Comparison of ENCODE assay signal across 14 cellular contexts in the genomic region with DNA sequence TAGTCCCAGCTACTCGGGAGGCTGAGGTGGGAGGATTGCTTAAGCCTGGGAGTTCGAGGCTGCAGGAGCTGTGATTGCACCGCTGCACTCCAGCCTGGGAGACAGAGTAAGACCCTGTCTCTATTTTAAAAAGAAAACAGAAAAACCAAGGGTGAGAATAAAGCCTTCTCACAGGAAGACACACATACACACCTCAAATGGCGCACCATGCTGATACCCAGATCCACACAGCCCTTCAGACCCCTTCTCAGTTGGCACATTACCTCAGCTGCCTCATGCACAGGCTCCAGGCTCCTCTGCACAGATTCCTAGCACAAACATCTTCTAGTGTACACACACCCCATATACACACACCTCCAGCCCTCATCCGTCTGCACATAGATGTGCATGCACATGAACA. TPM values are rescaled to one million over a fixed set of nuclear protein-coding genes. Genes with fewer than 3 reads are reported as not detected.
DNase-seq lines count a peak whose midpoint lies in the region; ATAC-seq, FAIRE-seq and TF ChIP-seq lines count a peak whose summit lies in the region.
"Had no signal": no experiment of that assay in that cellular context is flagged by ENCODE, and none has a peak within 500 bp of the region (broad histone marks: within the 10 kb centered on the region; RNA-seq: fewer than 3 reads in every experiment).

No MANE protein-coding gene starts in this region.

- POLR2A ChIA-PET in CD8-positive, alpha-beta T cell (lab: Charles Lee): no interaction called here
- POLR2A ChIA-PET in GM12878 (lab: Charles Lee): interaction anchor here (0.6 to 14.3 kb wide), 3 partner anchors 18 to 36 kb away, joined by 3 to 141 read pairs (median 50); no protein-coding TSS in a partner anchor

- H3K4me1 ChIP-seq in CD8-positive, alpha-beta T cell (ENCODE audit: insufficient read depth, low read length): peaks cover 71% of the 10 kb centered on the region
- H3K4me1 ChIP-seq in GM12878 (ENCODE audit: control insufficient read depth, insufficient read depth, low read length) (peaks cover 81% of the 10 kb centered on the region), osteoblast (ENCODE audit: insufficient read depth, low read length) (peaks cover 2% of the 10 kb centered on the region), colonic mucosa (no peaks in the 10 kb centered on the region)

- H3K9me3 Mint-ChIP-seq in CD8-positive, alpha-beta T cell: no peaks in the 10 kb centered on the region

- peak; percentile 41 for FAIRE-seq in GM12891 (lab: Jason Lieb, UNC)
- no peak for FAIRE-seq in GM12878 (lab: Jason Lieb, UNC)

- SMC1A ChIA-PET in GM12878 (lab: Charles Lee; ENCODE audit: uncharacterized antibody, unreplicated experiment): interaction anchor here (10.4 kb wide), 1 partner anchor 30 kb away, joined by 66 read pairs; no protein-coding TSS in a partner anchor

- peak overlapping the region; percentile 32 for H3K27ac Mint-ChIP-seq in CD8-positive, alpha-beta T cell

- no peaks in the 10 kb centered on the region for H3K36me3 Mint-ChIP-seq in CD8-positive, alpha-beta T cell

- TF ChIP-seq EP300 in GM12878 (IDR thresholded peaks at IDR 0.05; ENCODE audit: borderline replicate concordance in 1 of 2, control insufficient read depth in 1 of 2, low read depth in 2 of 2, low read length in 2 of 2): no peak

- no peaks in the 10 kb centered on the region for H3K36me3 ChIP-seq in CD8-positive, alpha-beta T cell (ENCODE audit: insufficient read depth, low read length)
- peaks cover 0 to 2% of the 10 kb centered on the region in 2 experiments; a peak in 1 of 4 replicates for H3K36me3 ChIP-seq in GM12878 (ENCODE audit: control insufficient read depth in 2 of 2, insufficient read depth in 2 of 2, low read length in 1 of 2)
- H3K36me3 ChIP-seq in osteoblast (ENCODE audit: insufficient read depth, low read length): no peaks in the 10 kb centered on the region
- H3K36me3 ChIP-seq in brain microvascular endothelial cell (replicated peaks): no peaks in the 10 kb centered on the region
- no peaks in the 10 kb centered on the region for H3K36me3 ChIP-seq in colonic mucosa
- H3K36me3 ChIP-seq: BE2C, HAP-1 had no signal

- peak overlapping the region; percentile 46 for H3K27ac ChIP-seq in CD8-positive, alpha-beta T cell (ENCODE audit: low read depth, low read length)
- H3K27ac ChIP-seq in GM12878 (ENCODE audit: control insufficient read depth, insufficient read depth): peak overlapping the region; percentile 85
- H3K27ac ChIP-seq in osteoblast (ENCODE audit: low read depth, low read length): no peak overlapping the region
- no peak overlapping the region for H3K27ac ChIP-seq in brain microvascular endothelial cell
- no peak overlapping the region for H3K27ac ChIP-seq in colonic mucosa

- peak overlapping the region; percentile 76 for H3K9ac ChIP-seq in GM12878 (ENCODE audit: control insufficient read depth, insufficient read depth, low read length)
- no peak overlapping the region for H3K9ac ChIP-seq in colonic mucosa (ENCODE audit: low read depth in 2 of 2, low read length in 2 of 2)

- CTCF ChIA-PET in CD8-positive, alpha-beta T cell (lab: Charles Lee): interaction anchor here (1.1 to 1.7 kb wide), 2 partner anchors 18 to 35 kb away, joined by 4 to 5 read pairs; no protein-coding TSS in a partner anchor
- CTCF ChIA-PET in GM12878 (lab: Yijun Ruan, JAX): interaction anchor here (1.0 to 17.2 kb wide), 4 partner anchors 19 to 42 kb away, joined by 3 to 208 read pairs (median 14); a partner anchor contains a TSS

- in situ Hi-C loops in GM12878 (cut with MboI): no loop called here
- in situ Hi-C loops in brain microvascular endothelial cell (cut with HindIII; ENCODE audit: low pct_ligation_motif_present, low sequenced_read_pairs): no loop called here

- no peak overlapping the region for H2AFZ ChIP-seq in GM12878 (ENCODE audit: control insufficient read depth, low read depth, low read length)
- H2AFZ ChIP-seq in osteoblast (ENCODE audit: low read length): no peak overlapping the region

- no peak for TF ChIP-seq CTCF in CD8-positive, alpha-beta T cell (IDR thresholded peaks at IDR 0.05)
- TF ChIP-seq CTCF in GM12878 (IDR thresholded peaks at IDR 0.05 in 2 of 3, conservative IDR thresholded peaks at IDR 0.05 in 1 of 3; ENCODE audit: control insufficient read depth in 2 of 3, extremely low read depth in 1 of 3, insufficient read depth in 1 of 3, low read depth in 3 of 3, low read length in 3 of 3) (no peak), osteoblast (IDR thresholded peaks at IDR 0.05; ENCODE audit: extremely low read depth, low read depth, low read length) (no peak), brain microvascular endothelial cell (IDR thresholded peaks at IDR 0.05; ENCODE audit: low read depth, low read length, missing control alignments) (no peak), colonic mucosa (IDR thresholded peaks at IDR 0.05) (no peak)

- intact Hi-C loops in CD8-positive, alpha-beta T cell (cut with DNase I, micrococcal nuclease): no loop called here
- intact Hi-C loops in GM12878 (cut with micrococcal nuclease; ENCODE audit: unreplicated experiment) (no loop called here), colonic mucosa (cut with DNase I) (no loop called here)

- no peak for ATAC-seq in CD8-positive, alpha-beta T cell
- ATAC-seq in GM12878: no peak

- no peak for TF ChIP-seq POLR2A in GM12891 (IDR thresholded peaks at IDR 0.05; ENCODE audit: low read depth, low read length)
- no peak for TF ChIP-seq POLR2A in GM12878 (IDR thresholded peaks at IDR 0.05; ENCODE audit: low read depth, low read length)

- 97% methylated on average over 5 of the region's 5 CpGs for WGBS in GM12878 (ENCODE audit: insufficient coverage, insufficient replicate concordance, low lambda C conversion rate, missing lambda C conversion rate)

- H3K4me2 ChIP-seq in GM12878 (ENCODE audit: control insufficient read depth, insufficient read depth): peak overlapping the region; percentile 47
- no peak overlapping the region for H3K4me2 ChIP-seq in osteoblast (ENCODE audit: insufficient read depth, low read length)

- H4K20me1 ChIP-seq in GM12878 (ENCODE audit: control insufficient read depth, insufficient read depth) (no peaks in the 10 kb centered on the region), osteoblast (ENCODE audit: insufficient read depth, low read length) (no peaks in the 10 kb centered on the region)

- peaks cover 46% of the 10 kb centered on the region for H3K4me1 Mint-ChIP-seq in CD8-positive, alpha-beta T cell (ENCODE audit: low read depth)

- TF ChIP-seq RAD21 in GM12878 (IDR thresholded peaks at IDR 0.05; ENCODE audit: insufficient read depth, low read depth, low read length): no peak

- H3K27me3 Mint-ChIP-seq in CD8-positive, alpha-beta T cell (ENCODE audit: low read depth): no peaks in the 10 kb centered on the region

- H3K79me2 ChIP-seq in GM12878 (ENCODE audit: control insufficient read depth, insufficient read depth, low read length): peaks cover 39% of the 10 kb centered on the region
- no peaks in the 10 kb centered on the region for H3K79me2 ChIP-seq in osteoblast (ENCODE audit: insufficient read depth, low read length)

- no peaks in the 10 kb centered on the region for H3K9me3 ChIP-seq in CD8-positive, alpha-beta T cell (ENCODE audit: low read length)
- no peaks in the 10 kb centered on the region for H3K9me3 ChIP-seq in GM12878 (replicated peaks; ENCODE audit: control insufficient read depth, insufficient read depth, low read length)
- H3K9me3 ChIP-seq in osteoblast (ENCODE audit: low read depth, low read length): no peaks in the 10 kb centered on the region
- no peaks in the 10 kb centered on the region for H3K9me3 ChIP-seq in colonic mucosa
- H3K9me3 ChIP-seq: BE2C, HAP-1 had no signal

- H3K4me3 ChIP-seq in CD8-positive, alpha-beta T cell (ENCODE audit: low read depth, low read length): no peak overlapping the region
- H3K4me3 ChIP-seq in GM12878 (0 out of 2 replicates have a peak overlapping the region, but pooled peaks have one; percentile 93), osteoblast (ENCODE audit: insufficient read depth, low read length) (no peak overlapping the region), brain microvascular endothelial cell (ENCODE audit: low read depth, low read length) (no peak overlapping the region), colonic mucosa (no peak overlapping the region)
- H3K4me3 ChIP-seq: HAP-1 had no signal

- RAD21 ChIA-PET in GM12878 (lab: Charles Lee; ENCODE audit: unreplicated experiment): interaction anchor here (14.6 to 17.1 kb wide), 2 partner anchors 18 to 37 kb away, joined by 183 to 211 read pairs; no protein-coding TSS in a partner anchor

- no TSS peak for BruUV-seq in GM12878 (replicated peaks; lab: Mats Ljungman, UMichigan)

- peak overlapping the region; percentile 1 for H3K4me3 Mint-ChIP-seq in CD8-positive, alpha-beta T cell

- no peak for DNase-seq in CD8-positive, alpha-beta T cell
- no peak for DNase-seq in GM12891 (ENCODE audit: insufficient read length, low spot score)
- DNase-seq in GM12878 (ENCODE audit: low read depth, low spot score): no peak
- DNase-seq in osteoblast (ENCODE audit: insufficient read length, low spot score, missing footprints): peak; percentile 4
- DNase-seq in NCI-H226: no peak
- no peak for DNase-seq in brain microvascular endothelial cell
- no peak for DNase-seq in colonic mucosa
- DNase-seq: BE2C, NCI-H1417 treated with DMSO at 0.1 percent for 48 hours, NCI-H2029 treated with DMSO at 0.1 percent for 48 hours, NCI-H524 treated with DMSO at 0.1 percent for 48 hours had no signal

- H3K27me3 ChIP-seq in CD8-positive, alpha-beta T cell (ENCODE audit: insufficient read depth, low read length): no peaks in the 10 kb centered on the region
- H3K27me3 ChIP-seq in GM12878 (replicated peaks in 1 of 2; ENCODE audit: control insufficient read depth in 2 of 2, insufficient read depth in 2 of 2, low read length in 1 of 2) (no peaks in the 10 kb centered on the region), osteoblast (ENCODE audit: insufficient read depth, low read length) (no peaks in the 10 kb centered on the region), brain microvascular endothelial cell (replicated peaks) (no peaks in the 10 kb centered on the region), colonic mucosa (no peaks in the 10 kb centered on the region)
- H3K27me3 ChIP-seq: BE2C had no signal

RNA-seq across cellular contexts. Expression of a gene that starts 7.9 kb away (rescaled TPM):
- total RNA-seq in CD8-positive, alpha-beta T cell: 1 to 10 TPM; 1.4 to 2.5 TPM
- polyA plus RNA-seq in GM12891 (2012; ENCODE audit: low read depth, missing spikeins): 57.1 TPM
- total RNA-seq in GM12878 (2013; cell fraction: nucleolus; rRNA removed): 199 and 205 TPM in 2 replicates
- 97.3 and 105 TPM in 2 replicates for total RNA-seq in GM12878 (2014; rRNA removed)
- total RNA-seq in GM12878 (2014; rRNA removed; fragmentation: Illumina TruSeq; extraction: Trizol): 53.3 and 54.3 TPM in 2 replicates
- total RNA-seq in GM12878 (2021): 80.2 and 83.8 TPM in 2 replicates
- 34.5 TPM for polyA plus RNA-seq in GM12878 (2011; ENCODE audit: low read depth)
- 129 and 193 TPM in 2 replicates for polyA plus RNA-seq in GM12878 (2011; rRNA removed)
- 212 and 255 TPM in 2 replicates for polyA plus RNA-seq in GM12878 (2011; cell fraction: cytosol; rRNA removed)
- polyA plus RNA-seq in GM12878 (2011; cell fraction: nucleus; rRNA removed): 826 and 1,005 TPM in 2 replicates
- 59.3 and 73.9 TPM in 2 replicates for polyA plus RNA-seq in GM12878 (2012)
- 59.5 and 80.8 TPM in 2 replicates for polyA plus RNA-seq in GM12878 (2014; fragmentation: Illumina TruSeq; extraction: Trizol)
- 10 to 100 TPM; 10.9 to 13.1 TPM for polyA plus RNA-seq in GM12878 (2014; fragmentation: Nextera tagmentation; extraction: Ambion mirVana)
- polyA plus RNA-seq in GM12878 (2014; rRNA removed): 108 and 127 TPM in 2 replicates
- polyA plus RNA-seq in GM12878 (2016; fragmentation: Nextera tagmentation; extraction: Ambion mirVana): 10 to 100 TPM; 60.1 to 68.6 TPM
- polyA minus RNA-seq in GM12878 (2011; rRNA and poly(A)+ RNA removed): 91.0 and 144 TPM in 2 replicates
- 35.3 and 38.5 TPM in 2 replicates for polyA minus RNA-seq in GM12878 (2011; cell fraction: cytosol; rRNA and poly(A)+ RNA removed)
- 102 and 127 TPM in 2 replicates for polyA minus RNA-seq in GM12878 (2011; cell fraction: nucleus; rRNA and poly(A)+ RNA removed)
- total RNA-seq in osteoblast: 0.29 and 0.36 TPM in 2 replicates
- 1 to 10 TPM; 1.4 to 2.0 TPM for total RNA-seq in colonic mucosa
- total RNA-seq: G401, HT1080 had no signal

RNA-seq across cellular contexts. Expression of a gene that starts 23.1 kb away (rescaled TPM):
- 10 to 100 TPM; 19.5 to 21.1 TPM for total RNA-seq in CD8-positive, alpha-beta T cell
- polyA plus RNA-seq in GM12891 (2012; ENCODE audit: low read depth, missing spikeins): 6.8 TPM
- total RNA-seq in GM12878 (2013; cell fraction: nucleolus; rRNA removed): 19.7 and 22.3 TPM in 2 replicates
- total RNA-seq in GM12878 (2014; rRNA removed): 1.1 and 2.0 TPM in 2 replicates
- 0.85 and 1.1 TPM in 2 replicates for total RNA-seq in GM12878 (2014; rRNA removed; fragmentation: Illumina TruSeq; extraction: Trizol)
- 10.6 and 13.0 TPM in 2 replicates for total RNA-seq in GM12878 (2021)
- polyA plus RNA-seq in GM12878 (2011; ENCODE audit: low read depth): 2.3 TPM
- polyA plus RNA-seq in GM12878 (2011; rRNA removed): 1.1 and 1.2 TPM in 2 replicates
- 1.3 and 1.6 TPM in 2 replicates for polyA plus RNA-seq in GM12878 (2011; cell fraction: cytosol; rRNA removed)
- polyA plus RNA-seq in GM12878 (2011; cell fraction: nucleus; rRNA removed): 7.1 and 10.9 TPM in 2 replicates
- 4.1 and 6.0 TPM in 2 replicates for polyA plus RNA-seq in GM12878 (2012)
- 1.3 and 1.9 TPM in 2 replicates for polyA plus RNA-seq in GM12878 (2014; fragmentation: Illumina TruSeq; extraction: Trizol)
- under 1 TPM; 0.21 to 0.26 TPM for polyA plus RNA-seq in GM12878 (2014; fragmentation: Nextera tagmentation; extraction: Ambion mirVana)
- polyA plus RNA-seq in GM12878 (2014; rRNA removed): 5.3 and 7.4 TPM in 2 replicates
- polyA plus RNA-seq in GM12878 (2016; fragmentation: Nextera tagmentation; extraction: Ambion mirVana): 1 to 10 TPM; 1.4 to 2.0 TPM
- 2.3 and 2.4 TPM in 2 replicates for polyA minus RNA-seq in GM12878 (2011; rRNA and poly(A)+ RNA removed)
- polyA minus RNA-seq in GM12878 (2011; cell fraction: cytosol; rRNA and poly(A)+ RNA removed): 2.8 and 4.8 TPM in 2 replicates
- 3.5 and 4.5 TPM in 2 replicates for polyA minus RNA-seq in GM12878 (2011; cell fraction: nucleus; rRNA and poly(A)+ RNA removed)
- total RNA-seq in osteoblast: 11.2 and 13.3 TPM in 2 replicates
- total RNA-seq in colonic mucosa: 10 to 100 TPM; 18.4 to 26.8 TPM

RNA-seq across cellular contexts. Expression of a gene that starts 44.9 kb away (rescaled TPM):
- 10 to 100 TPM; 24.8 to 25.1 TPM for total RNA-seq in CD8-positive, alpha-beta T cell
- polyA plus RNA-seq in GM12891 (2012; ENCODE audit: low read depth, missing spikeins): 77.6 TPM
- total RNA-seq in GM12878 (2013; cell fraction: nucleolus; rRNA removed): 20.9 and 21.2 TPM in 2 replicates
- 79.4 and 89.5 TPM in 2 replicates for total RNA-seq in GM12878 (2014; rRNA removed)
- 30.1 and 35.1 TPM in 2 replicates for total RNA-seq in GM12878 (2014; rRNA removed; fragmentation: Illumina TruSeq; extraction: Trizol)
- total RNA-seq in GM12878 (2021): 70.3 and 81.4 TPM in 2 replicates
- polyA plus RNA-seq in GM12878 (2011; ENCODE audit: low read depth): 41.1 TPM
- polyA plus RNA-seq in GM12878 (2011; rRNA removed): 81.1 and 113 TPM in 2 replicates
- 134 and 138 TPM in 2 replicates for polyA plus RNA-seq in GM12878 (2011; cell fraction: cytosol; rRNA removed)
- polyA plus RNA-seq in GM12878 (2011; cell fraction: nucleus; rRNA removed): 40.8 and 41.8 TPM in 2 replicates
- polyA plus RNA-seq in GM12878 (2012): 76.1 and 123 TPM in 2 replicates
- polyA plus RNA-seq in GM12878 (2014; fragmentation: Illumina TruSeq; extraction: Trizol): 36.6 and 41.3 TPM in 2 replicates
- polyA plus RNA-seq in GM12878 (2014; fragmentation: Nextera tagmentation; extraction: Ambion mirVana): 10 to 100 TPM in 1 of 2 experiments, 1 to 10 TPM in 1; 5.6 to 21.0 TPM
- 63.9 and 67.7 TPM in 2 replicates for polyA plus RNA-seq in GM12878 (2014; rRNA removed)
- polyA plus RNA-seq in GM12878 (2016; fragmentation: Nextera tagmentation; extraction: Ambion mirVana): 100 to 1,000 TPM in 1 of 2 experiments, 10 to 100 TPM in 1; 97.0 to 123 TPM
- 19.2 and 36.0 TPM in 2 replicates for polyA minus RNA-seq in GM12878 (2011; rRNA and poly(A)+ RNA removed)
- 26.6 and 31.1 TPM in 2 replicates for polyA minus RNA-seq in GM12878 (2011; cell fraction: cytosol; rRNA and poly(A)+ RNA removed)
- 6.8 and 7.5 TPM in 2 replicates for polyA minus RNA-seq in GM12878 (2011; cell fraction: nucleus; rRNA and poly(A)+ RNA removed)
- 101 and 497 TPM in 2 replicates for total RNA-seq in osteoblast
- total RNA-seq in colonic mucosa: 10 to 100 TPM; 18.0 to 25.1 TPM

Comparison
In these comparisons a context has a peak if more than half of its experiments do, and no peak if none do; other contexts are left out.
1. H3K27ac ChIP-seq: peak in CD8-positive, alpha-beta T cell (single experiment) and GM12878 (single experiment); none in osteoblast (single experiment), brain microvascular endothelial cell (single experiment) and colonic mucosa (single experiment).
2. RNA of a gene that starts 7.9 kb away (total RNA-seq): 53.3 to 205 TPM in GM12878; 1.4 to 2.5 TPM in CD8-positive, alpha-beta T cell, 1.4 to 2.0 TPM in colonic mucosa and 0.29 to 0.36 TPM in osteoblast; every median in the first group is over 10 times any median in the second.